1 cellular context compared by ENCODE assay signal in the genomic region with DNA sequence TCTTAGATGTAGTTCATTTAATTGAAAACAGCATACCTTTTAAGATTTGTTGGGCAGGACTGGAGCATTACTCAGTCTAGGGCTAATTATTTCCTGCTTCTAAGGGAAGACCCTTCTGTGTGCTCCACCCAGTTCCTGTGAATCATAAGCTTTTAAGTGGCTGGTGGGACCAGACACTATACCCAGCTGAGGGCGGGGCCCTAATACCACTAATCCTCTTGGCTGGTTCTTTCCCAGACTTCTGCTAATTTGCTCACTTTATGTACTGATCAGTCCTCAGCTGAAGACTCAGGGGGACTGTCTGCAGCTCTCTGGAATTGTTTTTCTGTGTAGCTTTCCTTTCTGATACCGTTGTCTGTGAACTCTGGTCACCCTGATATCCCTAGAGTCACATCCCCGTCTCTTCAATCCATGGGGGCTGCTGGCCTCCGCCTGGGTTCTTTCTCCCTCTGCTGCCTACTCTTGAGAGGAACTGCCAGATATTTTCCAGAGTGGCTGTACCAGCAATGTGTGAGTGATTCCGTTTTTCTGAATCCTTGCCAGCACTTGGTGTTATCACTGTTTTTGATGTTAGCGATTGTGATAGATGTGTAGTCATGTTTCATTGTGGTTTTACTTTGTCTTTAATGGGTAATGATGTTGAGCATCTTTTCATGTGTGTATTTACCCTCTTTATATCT.
A peak's percentile ranks its signal among the peaks of the same experiment; 100 is the strongest.
TF ChIP-seq lines count a peak whose summit lies in the region.

No MANE protein-coding gene starts in this region.

TF ChIP-seq in GM12878, 131 proteins besides CTCF, POLR2A, EP300 and RAD21:
- TF ChIP-seq, protein P1, sequence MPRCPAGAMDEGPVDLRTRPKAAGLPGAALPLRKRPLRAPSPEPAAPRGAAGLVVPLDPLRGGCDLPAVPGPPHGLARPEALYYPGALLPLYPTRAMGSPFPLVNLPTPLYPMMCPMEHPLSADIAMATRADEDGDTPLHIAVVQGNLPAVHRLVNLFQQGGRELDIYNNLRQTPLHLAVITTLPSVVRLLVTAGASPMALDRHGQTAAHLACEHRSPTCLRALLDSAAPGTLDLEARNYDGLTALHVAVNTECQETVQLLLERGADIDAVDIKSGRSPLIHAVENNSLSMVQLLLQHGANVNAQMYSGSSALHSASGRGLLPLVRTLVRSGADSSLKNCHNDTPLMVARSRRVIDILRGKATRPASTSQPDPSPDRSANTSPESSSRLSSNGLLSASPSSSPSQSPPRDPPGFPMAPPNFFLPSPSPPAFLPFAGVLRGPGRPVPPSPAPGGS (IDR thresholded peaks at IDR 0.05; ENCODE audit: borderline replicate concordance, insufficient read depth, low read depth, low read length, poor library complexity, severe bottlenecking): peak; percentile 42
- TF ChIP-seq, protein P2, sequence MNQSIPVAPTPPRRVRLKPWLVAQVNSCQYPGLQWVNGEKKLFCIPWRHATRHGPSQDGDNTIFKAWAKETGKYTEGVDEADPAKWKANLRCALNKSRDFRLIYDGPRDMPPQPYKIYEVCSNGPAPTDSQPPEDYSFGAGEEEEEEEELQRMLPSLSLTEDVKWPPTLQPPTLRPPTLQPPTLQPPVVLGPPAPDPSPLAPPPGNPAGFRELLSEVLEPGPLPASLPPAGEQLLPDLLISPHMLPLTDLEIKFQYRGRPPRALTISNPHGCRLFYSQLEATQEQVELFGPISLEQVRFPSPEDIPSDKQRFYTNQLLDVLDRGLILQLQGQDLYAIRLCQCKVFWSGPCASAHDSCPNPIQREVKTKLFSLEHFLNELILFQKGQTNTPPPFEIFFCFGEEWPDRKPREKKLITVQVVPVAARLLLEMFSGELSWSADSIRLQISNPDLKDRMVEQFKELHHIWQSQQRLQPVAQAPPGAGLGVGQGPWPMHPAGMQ (IDR thresholded peaks at IDR 0.05; ENCODE audit: borderline replicate concordance): no peak
